Comparison of ENCODE assay signal across 11 cellular contexts in genomic region chr10:91378061-91378460, GRCh38. TPM values are rescaled to one million over a fixed set of nuclear protein-coding genes. Genes with fewer than 3 reads are reported as not detected.
A peak's percentile ranks its signal among the peaks of the same experiment; 100 is the strongest.
DNase-seq lines count a peak whose midpoint lies in the region; ATAC-seq, FAIRE-seq and TF ChIP-seq lines count a peak whose summit lies in the region.
"Had no signal": no experiment of that assay in that cellular context is flagged by ENCODE, and none has a peak within 500 bp of the region (broad histone marks: within the 10 kb centered on the region; RNA-seq: fewer than 3 reads in every experiment).

No MANE protein-coding gene starts in this region.

- in situ Hi-C loops in K562 (cut with MboI), result no loop called here

- H3K4me3 Mint-ChIP-seq in activated naive CD8-positive, alpha-beta T cell treated with anti-CD3 and anti-CD28 coated beads, Interleukin-2, amount 50 U/mL, for 24 hours, result no peak overlapping the region
- no peak overlapping the region for H3K4me3 Mint-ChIP-seq in activated naive CD8-positive, alpha-beta T cell treated with anti-CD3 and anti-CD28 coated beads for 36 hours

- H3K4me1 ChIP-seq in K562 (replicated peaks in 1 of 2; ENCODE audit: control insufficient read depth in 2 of 2, insufficient read depth in 2 of 2, low read length in 2 of 2) (peaks cover 0 to 13% of the 10 kb centered on the region in 2 experiments; a peak in 3 of 5 replicates), sigmoid colon (no peaks in the 10 kb centered on the region), smooth muscle cell (ENCODE audit: low read depth) (peaks cover 9% of the 10 kb centered on the region)

- H3K27ac ChIP-seq in K562 (ENCODE audit: extremely low read depth, low read depth, low read length), result no peak overlapping the region
- H3K27ac ChIP-seq in sigmoid colon, result no peak overlapping the region
- H3K27ac ChIP-seq in smooth muscle cell (ENCODE audit: low read depth), result no peak overlapping the region
- H3K27ac ChIP-seq: dorsolateral prefrontal cortex had no signal

- H3K36me3 ChIP-seq in K562 (ENCODE audit: control insufficient read depth, insufficient read depth, low read length) (no peaks in the 10 kb centered on the region), sigmoid colon (no peaks in the 10 kb centered on the region), smooth muscle cell (ENCODE audit: low read depth) (peaks cover 6% of the 10 kb centered on the region)

- H3K4me1 Mint-ChIP-seq in activated naive CD8-positive, alpha-beta T cell treated with anti-CD3 and anti-CD28 coated beads, Interleukin-2, amount 50 U/mL, for 24 hours, result peaks cover 18% of the 10 kb centered on the region
- H3K4me1 Mint-ChIP-seq in activated naive CD8-positive, alpha-beta T cell treated with anti-CD3 and anti-CD28 coated beads for 36 hours, result peaks cover 20% of the 10 kb centered on the region

- no peak overlapping the region for H3K9ac ChIP-seq in K562 (ENCODE audit: insufficient read depth in 1 of 2, low read depth in 2 of 2, low read length in 2 of 2)
- no peak overlapping the region for H3K9ac ChIP-seq in smooth muscle cell (ENCODE audit: low read depth)

- TF ChIP-seq POLR2A in K562 (conservative IDR thresholded peaks at IDR 0.05) (no peak), sigmoid colon (IDR thresholded peaks at IDR 0.05) (no peak)

- H3K4me2 ChIP-seq in K562 (ENCODE audit: insufficient read depth, low read length) (no peak overlapping the region), smooth muscle cell (no peak overlapping the region)

- TF ChIP-seq CTCF in K562 (IDR thresholded peaks at IDR 0.05 in 2 of 3, conservative IDR thresholded peaks at IDR 0.05 in 1 of 3; ENCODE audit: insufficient read depth in 2 of 3, low read depth in 1 of 3, low read length in 3 of 3), result no peak
- TF ChIP-seq CTCF in sigmoid colon (IDR thresholded peaks at IDR 0.05), result no peak
- TF ChIP-seq CTCF in smooth muscle cell (IDR thresholded peaks at IDR 0.05; ENCODE audit: borderline replicate concordance, insufficient read depth, poor library complexity, severe bottlenecking), result no peak

- POLR2A ChIA-PET in K562 (lab: Yijun Ruan, JAX), result no interaction called here

- FAIRE-seq in K562 (lab: Jason Lieb, UNC), result no peak

- intact Hi-C loops in K562 (cut with micrococcal nuclease), result no loop called here
- intact Hi-C loops in sigmoid colon (cut with DNase I), result no loop called here

- no TSS peak for BruUV-seq in K562 (replicated peaks; lab: Mats Ljungman, UMichigan)

- H3K9me3 ChIP-seq in K562 (replicated peaks; ENCODE audit: control insufficient read depth, insufficient read depth, low read depth, low read length) (no peaks in the 10 kb centered on the region), sigmoid colon (peaks cover 0 to 13% (median 9%) of the 10 kb centered on the region in 4 donors), smooth muscle cell (replicated peaks; ENCODE audit: low read depth) (peaks cover 9% of the 10 kb centered on the region)

- peak; percentile 92 for ATAC-seq in activated naive CD8-positive, alpha-beta T cell treated with anti-CD3 and anti-CD28 coated beads, Interleukin-2, amount 50 U/mL, for 24 hours
- ATAC-seq in K562, result no peak

- H2AFZ ChIP-seq in K562 (ENCODE audit: low read depth, low read length) (no peak overlapping the region), smooth muscle cell (ENCODE audit: low read depth) (no peak overlapping the region)

- H3K4me3 ChIP-seq in K562, result no peak overlapping the region
- no peak overlapping the region for H3K4me3 ChIP-seq in sigmoid colon
- no peak overlapping the region for H3K4me3 ChIP-seq in smooth muscle cell
- H3K4me3 ChIP-seq: dorsolateral prefrontal cortex had no signal

- TF ChIP-seq RAD21 in K562 (CRISPR knock-in tag; conservative IDR thresholded peaks at IDR 0.05 in 1 of 2, IDR thresholded peaks at IDR 0.05 in 1 of 2), result no peak

- peaks cover 2% of the 10 kb centered on the region for H3K36me3 Mint-ChIP-seq in activated naive CD8-positive, alpha-beta T cell treated with anti-CD3 and anti-CD28 coated beads, Interleukin-2, amount 50 U/mL, for 24 hours (ENCODE audit: low read depth)
- peaks cover 10% of the 10 kb centered on the region for H3K36me3 Mint-ChIP-seq in activated naive CD8-positive, alpha-beta T cell treated with anti-CD3 and anti-CD28 coated beads for 36 hours

- CTCF ChIA-PET in K562 (lab: Yijun Ruan, JAX; ENCODE audit: low intra/inter-chr PET ratio), result no interaction called here

- no peak for DNase-seq in activated naive CD8-positive, alpha-beta T cell treated with anti-CD3 and anti-CD28 coated beads, Interleukin-2, amount 50 U/mL, for 24 hours
- DNase-seq in activated naive CD8-positive, alpha-beta T cell treated with anti-CD3 and anti-CD28 coated beads for 36 hours, result no peak
- DNase-seq in NAMALWA (ENCODE audit: low spot score) (peak; percentile 9), K562 (ENCODE audit: extremely low read depth in 1 of 4, low spot score in 3 of 4) (no peak), sigmoid colon (no peak), NCI-H510A (lab: John Stamatoyannopoulos, UW) (no peak), smooth muscle cell (lab: John Stamatoyannopoulos, UW; ENCODE audit: unreplicated experiment) (no peak)
- DNase-seq in stimulated activated naive CD4-positive, alpha-beta T cell treated with Interleukin-2 at 50 U/mL for 16 hours (lab: John Stamatoyannopoulos, UW), result peak; percentile 4
- DNase-seq: dorsolateral prefrontal cortex, NCI-H1930, SHP77 had no signal

- H3K79me2 ChIP-seq in K562 (ENCODE audit: control insufficient read depth, insufficient read depth, low read length), result no peaks in the 10 kb centered on the region
- no peaks in the 10 kb centered on the region for H3K79me2 ChIP-seq in smooth muscle cell (ENCODE audit: low read depth)

- H3K27me3 ChIP-seq in K562 (ENCODE audit: control insufficient read depth in 2 of 2, insufficient read depth in 2 of 2, low read length in 2 of 2) (no peaks in the 10 kb centered on the region), sigmoid colon (no peaks in the 10 kb centered on the region), smooth muscle cell (ENCODE audit: low read depth) (no peaks in the 10 kb centered on the region)
- H3K27me3 ChIP-seq: dorsolateral prefrontal cortex had no signal

- no peak overlapping the region for H3K27ac Mint-ChIP-seq in activated naive CD8-positive, alpha-beta T cell treated with anti-CD3 and anti-CD28 coated beads, Interleukin-2, amount 50 U/mL, for 24 hours
- H3K27ac Mint-ChIP-seq in activated naive CD8-positive, alpha-beta T cell treated with anti-CD3 and anti-CD28 coated beads for 36 hours, result no peak overlapping the region

- H3F3A ChIP-seq in smooth muscle cell (ENCODE audit: low read depth), result no peaks in the 10 kb centered on the region

- no peaks in the 10 kb centered on the region for H3K9me1 ChIP-seq in K562 (ENCODE audit: control insufficient read depth, insufficient read depth, low read length)

- no peak for TF ChIP-seq EP300 in K562 (IDR thresholded peaks at IDR 0.05; ENCODE audit: low read length)
- TF ChIP-seq EP300 in sigmoid colon (IDR thresholded peaks at IDR 0.05), result no peak

- peaks cover 32% of the 10 kb centered on the region for H3K9me3 Mint-ChIP-seq in activated naive CD8-positive, alpha-beta T cell treated with anti-CD3 and anti-CD28 coated beads, Interleukin-2, amount 50 U/mL, for 24 hours
- H3K9me3 Mint-ChIP-seq in activated naive CD8-positive, alpha-beta T cell treated with anti-CD3 and anti-CD28 coated beads for 36 hours, result peaks cover 29% of the 10 kb centered on the region

- peaks cover 20% of the 10 kb centered on the region for H3K27me3 Mint-ChIP-seq in activated naive CD8-positive, alpha-beta T cell treated with anti-CD3 and anti-CD28 coated beads, Interleukin-2, amount 50 U/mL, for 24 hours
- H3K27me3 Mint-ChIP-seq in activated naive CD8-positive, alpha-beta T cell treated with anti-CD3 and anti-CD28 coated beads for 36 hours, result peaks cover 44% of the 10 kb centered on the region

- H4K20me1 ChIP-seq in K562 (replicated peaks; ENCODE audit: control insufficient read depth, insufficient read depth, low read length) (no peaks in the 10 kb centered on the region), smooth muscle cell (ENCODE audit: low read depth) (no peaks in the 10 kb centered on the region)

TF ChIP-seq in K562, 482 proteins besides CTCF, POLR2A, EP300 and RAD21 (continues in another document):
- TF ChIP-seq, protein P1, sequence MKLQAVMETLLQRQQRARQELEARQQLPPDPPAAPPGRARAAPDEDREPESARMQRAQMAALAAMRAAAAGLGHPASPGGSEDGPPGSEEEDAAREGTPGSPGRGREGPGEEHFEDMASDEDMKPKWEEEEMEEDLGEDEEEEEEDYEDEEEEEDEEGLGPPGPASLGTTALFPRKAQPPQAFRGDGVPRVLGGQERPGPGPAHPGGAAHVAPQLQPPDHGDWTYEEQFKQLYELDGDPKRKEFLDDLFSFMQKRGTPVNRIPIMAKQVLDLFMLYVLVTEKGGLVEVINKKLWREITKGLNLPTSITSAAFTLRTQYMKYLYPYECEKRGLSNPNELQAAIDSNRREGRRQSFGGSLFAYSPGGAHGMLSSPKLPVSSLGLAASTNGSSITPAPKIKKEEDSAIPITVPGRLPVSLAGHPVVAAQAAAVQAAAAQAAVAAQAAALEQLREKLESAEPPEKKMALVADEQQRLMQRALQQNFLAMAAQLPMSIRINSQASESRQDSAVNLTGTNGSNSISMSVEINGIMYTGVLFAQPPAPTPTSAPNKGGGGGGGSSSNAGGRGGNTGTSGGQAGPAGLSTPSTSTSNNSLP (IDR thresholded peaks at IDR 0.05; ENCODE audit: borderline replicate concordance, low read depth, low read length), result no peak

RNA-seq across cellular contexts. Expression of gene HECTD2, which starts 32.1 kb away (rescaled TPM):
- 1 to 10 TPM; 2.6 to 2.9 TPM for total RNA-seq in activated naive CD8-positive, alpha-beta T cell treated with anti-CD3 and anti-CD28 coated beads for 36 hours
- 5.6 and 8.3 TPM in 2 replicates for total RNA-seq in K562 (2011; cell fraction: chromatin; rRNA removed; ENCODE audit: low replicate concordance)
- 1.6 and 2.3 TPM in 2 replicates for total RNA-seq in K562 (2011; cell fraction: nucleolus; rRNA removed)
- 2.6 and 8.1 TPM in 2 replicates for total RNA-seq in K562 (2011; cell fraction: nucleoplasm; rRNA removed)
- total RNA-seq in K562 (2014; rRNA removed) (2.3 and 2.4 TPM in 2 replicates), K562 (2014; rRNA removed; fragmentation: Illumina TruSeq; extraction: Trizol) (4.7 and 6.2 TPM in 2 replicates), K562 (2015; rRNA removed; fragmentation: Illumina TruSeq; extraction: Trizol) (4.0 and 4.5 TPM in 2 replicates), K562 (2021) (3.6 and 5.8 TPM in 2 replicates), sigmoid colon (10 to 100 TPM; 25.5 to 29.3 (median 27.9) TPM), smooth muscle cell (12.7 and 15.4 TPM in 2 replicates)
- polyA plus RNA-seq in K562 (2011; rRNA removed) (2.3 and 5.9 TPM in 2 replicates), K562 (2014; fragmentation: Illumina TruSeq; extraction: Trizol) (3.2 and 3.9 TPM in 2 replicates), K562 (2014; fragmentation: Nextera tagmentation; extraction: Ambion mirVana) (1 to 10 TPM; 1.3 to 2.1 TPM), K562 (2014; rRNA removed) (3.3 and 3.5 TPM in 2 replicates), sigmoid colon (1 to 10 TPM; 2.4 to 2.5 (median 2.4) TPM), smooth muscle cell (4.2 and 4.4 TPM in 2 replicates)
- 0.93 and 0.97 TPM in 2 replicates for polyA plus RNA-seq in K562 (2011; cell fraction: cytosol; rRNA removed)
- 5.2 and 8.2 TPM in 2 replicates for polyA plus RNA-seq in K562 (2011; cell fraction: nucleus; rRNA removed)
- 3.0 and 4.3 TPM in 2 replicates for polyA plus RNA-seq in K562 (2012)
- 3.0 and 4.2 TPM in 2 replicates for polyA minus RNA-seq in K562 (2011; rRNA and poly(A)+ RNA removed)
- 1.4 and 5.5 TPM in 2 replicates for polyA minus RNA-seq in K562 (2011; cell fraction: cytosol; rRNA and poly(A)+ RNA removed)
- polyA minus RNA-seq in K562 (2011; cell fraction: nucleus; rRNA and poly(A)+ RNA removed), result 5.0 and 5.3 TPM in 2 replicates

Comparison
In these comparisons a context has a peak if more than half of its experiments do, and no peak if none do; other contexts are left out.
1. DNase-seq: peak in NAMALWA (single experiment) and stimulated activated naive CD4-positive, alpha-beta T cell treated with Interleukin-2 at 50 U/mL for 16 hours (single experiment); none in activated naive CD8-positive, alpha-beta T cell treated with anti-CD3 and anti-CD28 coated beads, Interleukin-2, amount 50 U/mL, for 24 hours (single experiment), activated naive CD8-positive, alpha-beta T cell treated with anti-CD3 and anti-CD28 coated beads for 36 hours (single experiment), K562 (0 of 4), sigmoid colon (single experiment), NCI-H510A (single experiment) and smooth muscle cell (single experiment).